In the genomic region with DNA sequence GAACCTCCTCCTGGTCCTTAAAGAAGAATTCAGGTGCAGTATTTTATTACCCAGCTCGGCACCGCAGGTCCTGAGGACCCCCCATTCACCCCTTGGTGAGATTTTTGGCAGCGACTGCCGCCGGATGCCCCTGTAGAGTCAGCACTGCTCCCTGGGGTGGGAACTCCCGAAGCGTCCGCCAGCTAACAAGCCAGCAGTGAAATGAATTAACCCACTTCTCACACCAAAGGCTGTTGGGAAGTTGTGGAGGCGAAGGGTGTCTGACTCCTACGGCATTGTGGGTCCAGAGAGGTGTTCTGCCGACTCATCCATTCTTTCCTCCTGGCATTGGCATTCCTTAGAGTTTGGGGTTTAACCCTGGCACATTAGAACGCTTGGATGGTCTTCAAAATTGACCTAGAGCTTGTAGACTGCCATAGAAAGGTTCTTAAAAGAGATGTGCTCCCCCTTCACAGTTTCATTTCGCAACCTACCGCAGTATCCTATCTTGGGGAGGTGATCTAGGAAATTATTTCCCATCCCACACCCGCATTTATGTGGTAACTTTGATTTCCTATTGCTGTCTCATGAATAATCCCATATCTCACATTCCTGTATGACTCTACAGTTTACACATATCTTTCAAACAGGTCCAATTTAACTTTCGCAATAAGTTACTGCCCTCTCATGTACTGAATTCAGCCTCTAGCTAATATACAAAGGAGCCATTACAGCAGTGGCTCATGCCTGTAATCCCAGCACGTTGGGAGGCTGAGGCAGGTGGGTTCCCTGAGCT, we compare ENCODE assay signal across 8 cellular contexts. TPM values are rescaled to one million over a fixed set of nuclear protein-coding genes. Genes with fewer than 3 reads are reported as not detected.
DNase-seq lines count a peak whose midpoint lies in the region; ATAC-seq and TF ChIP-seq lines count a peak whose summit lies in the region.

No MANE protein-coding gene starts in this region.

- no peak overlapping the region for H3K27ac Mint-ChIP-seq in mesothelial cell of epicardium

- H3K4me3 Mint-ChIP-seq in mesothelial cell of epicardium, result peak overlapping the region; percentile 92

- DNase-seq in AG04449 (ENCODE audit: low read depth, low spot score), result peak; percentile 80
- peak; percentile 39 for DNase-seq in HS-27A (ENCODE audit: low read depth)
- peak; percentile 78 for DNase-seq in brain microvascular endothelial cell
- no peak for DNase-seq in mesothelial cell of epicardium (ENCODE audit: low spot score in 2 of 2, unreplicated experiment in 2 of 2)
- DNase-seq in NCI-H510A treated with DMSO at 0.1 percent for 48 hours (lab: John Stamatoyannopoulos, UW), result no peak

- H3K27me3 ChIP-seq in brain microvascular endothelial cell (replicated peaks), result no peaks in the 10 kb centered on the region

- ATAC-seq in HG03378 (IDR thresholded peaks at IDR 0.05; ENCODE audit: unreplicated experiment), result no peak
- no peak for ATAC-seq in HG02938 (IDR thresholded peaks at IDR 0.05; ENCODE audit: unreplicated experiment)
- ATAC-seq in HG02870 (IDR thresholded peaks at IDR 0.05; ENCODE audit: unreplicated experiment), result no peak

- H3K27ac ChIP-seq in brain microvascular endothelial cell, result peak overlapping the region; percentile 33

- POLR2A ChIA-PET in AG04449 (lab: Yijun Ruan, JAX), result interaction anchor here (1.4 kb wide), 1 partner anchor 40 kb away, joined by 3 read pairs; no protein-coding TSS in a partner anchor

- peaks cover 14% of the 10 kb centered on the region for H3K9me3 Mint-ChIP-seq in mesothelial cell of epicardium

- in situ Hi-C loops in brain microvascular endothelial cell (cut with HindIII; ENCODE audit: low pct_ligation_motif_present, low sequenced_read_pairs), result no loop called here

- CTCF ChIA-PET in AG04449 (lab: Yijun Ruan, JAX), result interaction anchor here (0.6 kb wide), 1 partner anchor 205 kb away, joined by 3 read pairs; no protein-coding TSS in a partner anchor

- no peak overlapping the region for H3K4me3 ChIP-seq in AG04449 (ENCODE audit: low read depth, low read length)
- no peak overlapping the region for H3K4me3 ChIP-seq in brain microvascular endothelial cell (ENCODE audit: low read depth, low read length)

- TF ChIP-seq CTCF in AG04449 (IDR thresholded peaks at IDR 0.05; ENCODE audit: insufficient read depth, low read length, missing control alignments) (no peak), brain microvascular endothelial cell (IDR thresholded peaks at IDR 0.05; ENCODE audit: low read depth, low read length, missing control alignments) (no peak), mesothelial cell of epicardium (IDR thresholded peaks at IDR 0.05; ENCODE audit: unreplicated experiment) (no peak)

- no peaks in the 10 kb centered on the region for H3K36me3 Mint-ChIP-seq in mesothelial cell of epicardium

- peaks cover 16% of the 10 kb centered on the region for H3K4me1 Mint-ChIP-seq in mesothelial cell of epicardium

- peaks cover 11% of the 10 kb centered on the region for H3K27me3 Mint-ChIP-seq in mesothelial cell of epicardium (ENCODE audit: low read depth)

- no peaks in the 10 kb centered on the region for H3K36me3 ChIP-seq in brain microvascular endothelial cell (replicated peaks)

RNA-seq across cellular contexts. Expression of gene EIF5A2, which starts 0.9 kb away (rescaled TPM):
- 4.2 to 7.2 TPM (median 5.3 TPM) in 3 replicates for total RNA-seq in mesothelial cell of epicardium

RNA-seq across cellular contexts. Expression of gene RPL22L1, which starts 39.3 kb away (rescaled TPM):
- 97.6 to 107 TPM (median 107 TPM) in 3 replicates for total RNA-seq in mesothelial cell of epicardium

Comparison
In these comparisons a context has a peak if more than half of its experiments do, and no peak if none do; other contexts are left out.
1. DNase-seq: peak in AG04449 (single experiment), HS-27A (single experiment) and brain microvascular endothelial cell (single experiment); none in mesothelial cell of epicardium (0 of 2) and NCI-H510A treated with DMSO at 0.1 percent for 48 hours (single experiment).